ENCODE assay signal across 1 cellular context in genomic region chr2:28650261-28650584, GRCh38.
TF ChIP-seq lines count a peak whose summit lies in the region.

No MANE protein-coding gene starts in this region.

TF ChIP-seq in endothelial cell of umbilical vein, 7 proteins besides CTCF, POLR2A, EP300 and RAD21:
- no peak for TF ChIP-seq JUN (IDR thresholded peaks at IDR 0.05; ENCODE audit: borderline replicate concordance, insufficient read depth, insufficient read length, low read depth)
- TF ChIP-seq POLR2AphosphoS5 (IDR thresholded peaks at IDR 0.05; ENCODE audit: insufficient read depth, low read depth, low read length) = no peak
- TF ChIP-seq, protein P1, sequence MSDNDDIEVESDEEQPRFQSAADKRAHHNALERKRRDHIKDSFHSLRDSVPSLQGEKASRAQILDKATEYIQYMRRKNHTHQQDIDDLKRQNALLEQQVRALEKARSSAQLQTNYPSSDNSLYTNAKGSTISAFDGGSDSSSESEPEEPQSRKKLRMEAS (IDR thresholded peaks at IDR 0.05; ENCODE audit: insufficient read depth, insufficient read length) = no peak
- TF ChIP-seq FOS (IDR thresholded peaks at IDR 0.05; ENCODE audit: borderline replicate concordance, insufficient read depth, low read length) = no peak
- TF ChIP-seq MYC (IDR thresholded peaks at IDR 0.05; ENCODE audit: low read depth, low read length) = no peak
- no peak for TF ChIP-seq EZH2 (IDR thresholded peaks at IDR 0.05; ENCODE audit: borderline replicate concordance, low read depth, low read length, severe bottlenecking)
- TF ChIP-seq GATA2 (IDR thresholded peaks at IDR 0.05; ENCODE audit: insufficient read depth, insufficient read length, low read depth, low read length) = no peak
